Comparison of ENCODE assay signal across 11 cellular contexts in genomic region chr4:114108869-114109268, GRCh38.
A peak's percentile ranks its signal among the peaks of the same experiment; 100 is the strongest.
DNase-seq lines count a peak whose midpoint lies in the region; ATAC-seq, FAIRE-seq and TF ChIP-seq lines count a peak whose summit lies in the region.
"Had no signal": no experiment of that assay in that cellular context is flagged by ENCODE, and none has a peak within 500 bp of the region (broad histone marks: within the 10 kb centered on the region; RNA-seq: fewer than 3 reads in every experiment).

No MANE protein-coding gene starts in this region.

- H3K4me1 ChIP-seq in GM12878 (ENCODE audit: control insufficient read depth, insufficient read depth, low read length) (peaks cover 6% of the 10 kb centered on the region; the same call in 1 of the 2 replicates), mucosa of descending colon (ENCODE audit: low read depth) (no peaks in the 10 kb centered on the region), suprapubic skin (no peaks in the 10 kb centered on the region)
- H3K4me1 ChIP-seq: thyroid gland had no signal

- TF ChIP-seq RAD21 in GM12878 (IDR thresholded peaks at IDR 0.05; ENCODE audit: insufficient read depth, low read depth, low read length): no peak

- TF ChIP-seq CTCF in GM12878 (IDR thresholded peaks at IDR 0.05 in 2 of 3, conservative IDR thresholded peaks at IDR 0.05 in 1 of 3; ENCODE audit: control insufficient read depth in 2 of 3, extremely low read depth in 1 of 3, insufficient read depth in 1 of 3, low read depth in 3 of 3, low read length in 3 of 3) (no peak), mucosa of descending colon (IDR thresholded peaks at IDR 0.05) (no peak), suprapubic skin (IDR thresholded peaks at IDR 0.05) (no peak), nephron progenitor cell (IDR thresholded peaks at IDR 0.05) (no peak)

- peak; percentile 71 for FAIRE-seq in GM12878 (lab: Jason Lieb, UNC)

- H3K36me3 Mint-ChIP-seq in natural killer cell treated with Interleukin-12 subunit alpha and Interleukin-12 subunit beta and Interleukin-15 and Interleukin-18, amount 100 ng/mL, for 72 hours: no peaks in the 10 kb centered on the region
- H3K36me3 Mint-ChIP-seq in nephron progenitor cell (ENCODE audit: low read depth): no peaks in the 10 kb centered on the region

- H3K4me2 ChIP-seq in GM12878 (ENCODE audit: control insufficient read depth, insufficient read depth): peak overlapping the region; percentile 60; the same call in 1 of the 2 replicates

- H3K79me2 ChIP-seq in GM12878 (ENCODE audit: control insufficient read depth, insufficient read depth, low read length): no peaks in the 10 kb centered on the region

- CTCF ChIA-PET in GM12878 (lab: Yijun Ruan, JAX): no interaction called here

- BruUV-seq in GM12878 (replicated peaks; lab: Mats Ljungman, UMichigan): no TSS peak

- RAD21 ChIA-PET in GM12878 (lab: Charles Lee; ENCODE audit: unreplicated experiment): interaction anchor here (1.1 kb wide), 1 partner anchor 10 kb away, joined by 3 read pairs; no protein-coding TSS in a partner anchor

- H3K9ac ChIP-seq in GM12878 (ENCODE audit: control insufficient read depth, insufficient read depth, low read length): no peak overlapping the region

- H3K9me3 Mint-ChIP-seq in natural killer cell treated with Interleukin-12 subunit alpha and Interleukin-12 subunit beta and Interleukin-15 and Interleukin-18, amount 100 ng/mL, for 72 hours: no peaks in the 10 kb centered on the region
- no peaks in the 10 kb centered on the region for H3K9me3 Mint-ChIP-seq in nephron progenitor cell
- H3K9me3 Mint-ChIP-seq: activated naive CD4-positive, alpha-beta T cell treated with anti-CD3 and anti-CD28 coated beads, Interleukin-2, amount 50 U/mL, for 24 hours had no signal

- POLR2A ChIA-PET in GM12878 (lab: Charles Lee): interaction anchor here (0.6 kb wide), 3 partner anchors 28 to 604 kb away, joined by 3 to 4 read pairs (median 4); no protein-coding TSS in a partner anchor

- H3K4me3 Mint-ChIP-seq in natural killer cell treated with Interleukin-12 subunit alpha and Interleukin-12 subunit beta and Interleukin-15 and Interleukin-18, amount 100 ng/mL, for 72 hours: no peak overlapping the region
- no peak overlapping the region for H3K4me3 Mint-ChIP-seq in nephron progenitor cell
- H3K4me3 Mint-ChIP-seq: activated naive CD4-positive, alpha-beta T cell treated with anti-CD3 and anti-CD28 coated beads, Interleukin-2, amount 50 U/mL, for 24 hours had no signal

- intact Hi-C loops in GM12878 (cut with micrococcal nuclease; ENCODE audit: unreplicated experiment): no loop called here
- intact Hi-C loops in mucosa of descending colon (cut with DNase I, micrococcal nuclease): no loop called here

- H2AFZ ChIP-seq in GM12878 (ENCODE audit: control insufficient read depth, low read depth, low read length): peak overlapping the region; percentile 72

- TF ChIP-seq POLR2A in GM12878 (IDR thresholded peaks at IDR 0.05; ENCODE audit: low read depth, low read length) (no peak), suprapubic skin (IDR thresholded peaks at IDR 0.05) (no peak)

- H3K27me3 ChIP-seq in GM12878 (replicated peaks in 1 of 2; ENCODE audit: control insufficient read depth in 2 of 2, insufficient read depth in 2 of 2, low read length in 1 of 2) (no peaks in the 10 kb centered on the region), suprapubic skin (no peaks in the 10 kb centered on the region)
- H3K27me3 ChIP-seq: thyroid gland had no signal

- H3K36me3 ChIP-seq in GM12878 (ENCODE audit: control insufficient read depth in 2 of 2, insufficient read depth in 2 of 2, low read length in 1 of 2) (no peaks in the 10 kb centered on the region), mucosa of descending colon (ENCODE audit: low read depth) (no peaks in the 10 kb centered on the region), suprapubic skin (no peaks in the 10 kb centered on the region)
- H3K36me3 ChIP-seq: thyroid gland had no signal

- peak; percentile 76 for DNase-seq in M059J (ENCODE audit: low read depth)
- DNase-seq in GM12878 (ENCODE audit: low read depth, low spot score): peak; percentile 15
- DNase-seq in mucosa of descending colon: no peak
- no peak for DNase-seq in activated CD4-positive, CD25-positive, alpha-beta regulatory T cell (lab: John Stamatoyannopoulos, UW)
- no peak for DNase-seq in natural killer cell treated with Interleukin-12 subunit alpha and Interleukin-12 subunit beta and Interleukin-15 and Interleukin-18, amount 100 ng/mL, for 72 hours (ENCODE audit: low spot score)
- no peak for DNase-seq in suprapubic skin (ENCODE audit: low spot score in 2 of 2)
- DNase-seq in nephron progenitor cell: no peak
- DNase-seq: stimulated activated CD4-positive, alpha-beta T cell treated with anti-CD3 and anti-CD28 coated beads, Interleukin-1b, Interleukin-23, amount 100 ng/mL, for 48 hours; thyroid gland had no signal

- H3K4me1 Mint-ChIP-seq in natural killer cell treated with Interleukin-12 subunit alpha and Interleukin-12 subunit beta and Interleukin-15 and Interleukin-18, amount 100 ng/mL, for 72 hours (ENCODE audit: low read depth in 2 of 2): no peaks in the 10 kb centered on the region
- no peaks in the 10 kb centered on the region for H3K4me1 Mint-ChIP-seq in nephron progenitor cell

- H3K27ac ChIP-seq in GM12878 (ENCODE audit: control insufficient read depth, insufficient read depth) (no peak overlapping the region), suprapubic skin (no peak overlapping the region)
- H3K27ac ChIP-seq: thyroid gland had no signal

- H3K27ac Mint-ChIP-seq in natural killer cell treated with Interleukin-12 subunit alpha and Interleukin-12 subunit beta and Interleukin-15 and Interleukin-18, amount 100 ng/mL, for 72 hours: no peak overlapping the region
- H3K27ac Mint-ChIP-seq in nephron progenitor cell: no peak overlapping the region
- H3K27ac Mint-ChIP-seq: activated naive CD4-positive, alpha-beta T cell treated with anti-CD3 and anti-CD28 coated beads, Interleukin-2, amount 50 U/mL, for 24 hours had no signal

- peak; percentile 40 for ATAC-seq in GM18868 (IDR thresholded peaks at IDR 0.05; ENCODE audit: unreplicated experiment)
- ATAC-seq in GM12878: peak; percentile 66
- ATAC-seq in mucosa of descending colon: peak; percentile 25
- ATAC-seq in natural killer cell treated with Interleukin-12 subunit alpha and Interleukin-12 subunit beta and Interleukin-15 and Interleukin-18, amount 100 ng/mL, for 72 hours: no peak

- in situ Hi-C loops in GM12878 (cut with MboI): no loop called here

- H3K27me3 Mint-ChIP-seq in natural killer cell treated with Interleukin-12 subunit alpha and Interleukin-12 subunit beta and Interleukin-15 and Interleukin-18, amount 100 ng/mL, for 72 hours: peaks cover 0 to 10% of the 10 kb centered on the region in 2 donors
- H3K27me3 Mint-ChIP-seq in nephron progenitor cell (ENCODE audit: low read depth, poor library complexity): no peaks in the 10 kb centered on the region
- H3K27me3 Mint-ChIP-seq: activated naive CD4-positive, alpha-beta T cell treated with anti-CD3 and anti-CD28 coated beads, Interleukin-2, amount 50 U/mL, for 24 hours had no signal

- no peaks in the 10 kb centered on the region for H3K9me3 ChIP-seq in GM12878 (replicated peaks; ENCODE audit: control insufficient read depth, insufficient read depth, low read length)
- H3K9me3 ChIP-seq in mucosa of descending colon: no peaks in the 10 kb centered on the region
- H3K9me3 ChIP-seq in suprapubic skin: no peaks in the 10 kb centered on the region
- H3K9me3 ChIP-seq: thyroid gland had no signal

- TF ChIP-seq EP300 in GM12878 (IDR thresholded peaks at IDR 0.05; ENCODE audit: borderline replicate concordance in 1 of 2, control insufficient read depth in 1 of 2, low read depth in 2 of 2, low read length in 2 of 2): no peak
- no peak for TF ChIP-seq EP300 in suprapubic skin (IDR thresholded peaks at IDR 0.05)

- H4K20me1 ChIP-seq in GM12878 (ENCODE audit: control insufficient read depth, insufficient read depth): no peaks in the 10 kb centered on the region

- SMC1A ChIA-PET in GM12878 (lab: Charles Lee; ENCODE audit: uncharacterized antibody, unreplicated experiment): interaction anchor here (0.8 to 1.4 kb wide), 2 partner anchors 11 to 87 kb away, joined by 3 to 5 read pairs; no protein-coding TSS in a partner anchor

- 0% methylated on average over 1 of the region's 1 CpG for WGBS in GM12878 (ENCODE audit: insufficient coverage, insufficient replicate concordance, low lambda C conversion rate, missing lambda C conversion rate)
- 98% methylated on average over 1 of the region's 1 CpG for WGBS in suprapubic skin

- H3K4me3 ChIP-seq in GM12878: no peak overlapping the region
- H3K4me3 ChIP-seq in mucosa of descending colon: no peak overlapping the region
- no peak overlapping the region for H3K4me3 ChIP-seq in suprapubic skin
- H3K4me3 ChIP-seq: thyroid gland had no signal

TF ChIP-seq in GM12878, 131 proteins besides CTCF, POLR2A, EP300 and RAD21:
- TF ChIP-seq MEF2B (IDR thresholded peaks at IDR 0.05; ENCODE audit: partially characterized antibody, poor library complexity, severe bottlenecking) (peak; percentile 31), ATF7 (IDR thresholded peaks at IDR 0.05; ENCODE audit: low read depth) (peak; percentile 31; the same call in 1 of the 2 replicates), DPF2 (IDR thresholded peaks at IDR 0.05) (no peak), IRF3 (IDR thresholded peaks at IDR 0.05) (no peak), MEF2A (IDR thresholded peaks at IDR 0.05; ENCODE audit: insufficient read depth, low read depth, low read length) (peak; percentile 59; the same call in 1 of the 2 replicates), EED (IDR thresholded peaks at IDR 0.05; ENCODE audit: low read depth) (no peak), JUNB (IDR thresholded peaks at IDR 0.05) (peak; percentile 59), IKZF1 (conservative IDR thresholded peaks at IDR 0.05) (0 out of 2 replicates have a peak, but pooled peaks have one; percentile 13), CHD4 (IDR thresholded peaks at IDR 0.05) (no peak), ZNF217 (IDR thresholded peaks at IDR 0.05) (no peak)

Comparison
In these comparisons a context has a peak if more than half of its experiments do, and no peak if none do; other contexts are left out.
1. ATAC-seq: peak in GM18868 (single experiment), GM12878 (single experiment) and mucosa of descending colon (single experiment); none in natural killer cell treated with Interleukin-12 subunit alpha and Interleukin-12 subunit beta and Interleukin-15 and Interleukin-18, amount 100 ng/mL, for 72 hours (0 of 2).
2. DNase-seq: peak in M059J (single experiment) and GM12878 (single experiment); none in mucosa of descending colon (0 of 3), activated CD4-positive, CD25-positive, alpha-beta regulatory T cell (0 of 4), natural killer cell treated with Interleukin-12 subunit alpha and Interleukin-12 subunit beta and Interleukin-15 and Interleukin-18, amount 100 ng/mL, for 72 hours (single experiment), suprapubic skin (0 of 2) and nephron progenitor cell (single experiment).